30 cellular contexts compared by ENCODE assay signal in genomic region chr6:16510245-16510644, GRCh38.
"Had no signal": no experiment of that assay in that cellular context is flagged by ENCODE, and none has a peak within 500 bp of the region (broad histone marks: within the 10 kb centered on the region; RNA-seq: fewer than 3 reads in every experiment).

No MANE protein-coding gene starts in this region.

- H3K9me3 ChIP-seq: MG63, Peyer's patch, SJSA1, SK-N-SH had no signal

- H3K4me3 Mint-ChIP-seq: activated CD4-positive, alpha-beta memory T cell treated with anti-CD3 and anti-CD28 coated beads for 36 hours; activated naive CD8-positive, alpha-beta T cell treated with anti-CD3 and anti-CD28 coated beads for 36 hours; activated T-cell treated with anti-CD3 and anti-CD28 coated beads, Interleukin-2, amount 50 U/mL, for 4 hours; T-helper 1 cell treated with Interleukin-12 subunit alpha and Interleukin-12 subunit beta and Interleukin-4 antibody, amounts not matched to agents 30 μg/mL and 1 μg/mL, for 36 hours had no signal

- H3K27me3 ChIP-seq: brain microvascular endothelial cell, MG63, Peyer's patch, SJSA1 had no signal

- H3K9ac ChIP-seq: SK-N-SH had no signal

- H3K27me3 Mint-ChIP-seq: activated CD4-positive, alpha-beta memory T cell treated with anti-CD3 and anti-CD28 coated beads for 36 hours; activated naive CD8-positive, alpha-beta T cell treated with anti-CD3 and anti-CD28 coated beads for 36 hours had no signal

- H3K27ac ChIP-seq: brain microvascular endothelial cell, Peyer's patch, SJSA1 had no signal

- DNase-seq: activated CD4-positive, alpha-beta memory T cell treated with anti-CD3 and anti-CD28 coated beads for 36 hours; activated CD4-positive, alpha-beta T cell treated with anti-CD3 and anti-CD28 coated beads, Interleukin-2, amount 50 U/mL, for 1 hour; activated CD8-positive, alpha-beta memory T cell treated with anti-CD3 and anti-CD28 coated beads, Interleukin-2, amount 50 U/mL, for 4 hours; activated effector memory CD4-positive, alpha-beta T cell treated with anti-CD3 and anti-CD28 coated beads, Interleukin-2, amount 50 U/mL, for 16 hours; activated naive CD4-positive, alpha-beta T cell; activated naive CD4-positive, alpha-beta T cell treated with anti-CD3 and anti-CD28 coated beads, Interleukin-2, amount 50 U/mL, for 16 hours; activated naive CD8-positive, alpha-beta T cell treated with anti-CD3 and anti-CD28 coated beads for 36 hours; activated T-cell treated with anti-CD3 and anti-CD28 coated beads for 4 hours; activated T-cell treated with anti-CD3 and anti-CD28 coated beads, Interleukin-2, amount 50 U/mL, for 4 hours; amniotic stem cell; aorta; central memory CD4-positive, alpha-beta T cell; KG1; MG63; MV-4-11; NCI-H1092; NCI-H1436 treated with DMSO at 0.1 percent for 48 hours; NCI-H187; NCI-H2029 treated with DMSO at 0.1 percent for 48 hours; NCI-H2107; NCI-H345; NCI-H524 treated with DMSO at 0.1 percent for 48 hours; Peyer's patch; RPMI8226; SHP77 treated with DMSO at 0.1 percent for 48 hours; SK-N-SH; T-helper 9 cell had no signal

- H3K4me2 ChIP-seq: SK-N-SH had no signal

- H3K36me3 ChIP-seq: brain microvascular endothelial cell, MG63, Peyer's patch, SJSA1 had no signal

- H3K27ac Mint-ChIP-seq: T-helper 1 cell treated with Interleukin-12 subunit alpha and Interleukin-12 subunit beta and Interleukin-4 antibody, amounts not matched to agents 30 μg/mL and 1 μg/mL, for 36 hours had no signal

- H3K9me3 Mint-ChIP-seq: activated CD4-positive, alpha-beta memory T cell treated with anti-CD3 and anti-CD28 coated beads for 36 hours; activated naive CD8-positive, alpha-beta T cell treated with anti-CD3 and anti-CD28 coated beads for 36 hours; activated T-cell treated with anti-CD3 and anti-CD28 coated beads, Interleukin-2, amount 50 U/mL, for 4 hours; T-helper 1 cell treated with Interleukin-12 subunit alpha and Interleukin-12 subunit beta and Interleukin-4 antibody, amounts not matched to agents 30 μg/mL and 1 μg/mL, for 36 hours had no signal

- H3K4me3 ChIP-seq: MG63, Peyer's patch, SJSA1 had no signal
